Comparison of ENCODE assay signal across 1 cellular context in genomic region chr3:99647081-99647480, GRCh38.
TF ChIP-seq lines count a peak whose summit lies in the region.

No MANE protein-coding gene starts in this region.

TF ChIP-seq in GM12878, 131 proteins besides CTCF, POLR2A, EP300 and RAD21:
- TF ChIP-seq SUZ12 (IDR thresholded peaks at IDR 0.05; ENCODE audit: unreplicated experiment) (no peak), IRF4 (IDR thresholded peaks at IDR 0.05; ENCODE audit: low read depth, low read length) (no peak), IRF5 (IDR thresholded peaks at IDR 0.05; ENCODE audit: borderline replicate concordance) (no peak), ZNF274 (IDR thresholded peaks at IDR 0.05; ENCODE audit: insufficient read depth, insufficient read length) (no peak)
